8 cellular contexts compared by ENCODE assay signal in the genomic region with DNA sequence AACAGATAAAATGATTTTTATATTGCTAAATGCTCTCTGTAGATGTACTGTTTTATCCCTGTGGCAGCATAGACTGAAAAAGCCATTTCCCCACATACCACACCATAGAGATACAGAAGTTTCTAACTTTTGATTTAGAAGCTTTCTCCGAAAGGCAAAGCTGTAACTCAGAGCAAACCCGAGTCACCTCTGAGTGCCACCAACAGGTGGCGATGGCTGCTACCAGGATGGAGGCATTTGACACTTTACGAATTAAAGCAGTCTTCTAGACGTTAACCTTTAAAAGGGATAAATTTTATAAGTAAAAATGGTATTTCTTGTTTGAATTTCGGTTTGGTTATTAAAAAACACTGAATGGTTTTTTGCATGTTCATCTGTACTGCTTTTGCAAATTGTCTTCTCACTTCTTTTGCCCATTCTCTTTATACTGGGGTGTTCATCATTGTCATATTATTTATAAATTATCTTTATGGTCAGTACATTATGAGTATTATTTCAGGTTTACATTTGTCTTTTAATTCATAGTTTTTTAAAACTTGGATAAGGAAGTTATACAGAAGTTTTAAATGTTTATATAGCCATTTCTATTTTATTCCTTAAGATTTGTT.
DNase-seq lines count a peak whose midpoint lies in the region; ATAC-seq and TF ChIP-seq lines count a peak whose summit lies in the region.

No MANE protein-coding gene starts in this region.

- no peaks in the 10 kb centered on the region for H3K36me3 Mint-ChIP-seq in endodermal cell (ENCODE audit: low read depth)
- no peaks in the 10 kb centered on the region for H3K36me3 Mint-ChIP-seq in nephron (ENCODE audit: low read depth)
- no peaks in the 10 kb centered on the region for H3K36me3 Mint-ChIP-seq in effector memory CD8-positive, alpha-beta T cell (ENCODE audit: insufficient read depth)
- H3K36me3 Mint-ChIP-seq in activated T-cell treated with anti-CD3 and anti-CD28 coated beads, Interleukin-2, amount 50 U/mL, for 4 hours (ENCODE audit: insufficient read depth): no peaks in the 10 kb centered on the region

- H3K79me2 ChIP-seq in PC-9 (ENCODE audit: low read depth): no peaks in the 10 kb centered on the region

- no peaks in the 10 kb centered on the region for H3K9me3 Mint-ChIP-seq in endodermal cell
- H3K9me3 Mint-ChIP-seq in nephron: no peaks in the 10 kb centered on the region
- peaks cover 3 to 11% of the 10 kb centered on the region in 2 donors for H3K9me3 Mint-ChIP-seq in effector memory CD8-positive, alpha-beta T cell
- H3K9me3 Mint-ChIP-seq in activated T-cell treated with anti-CD3 and anti-CD28 coated beads, Interleukin-2, amount 50 U/mL, for 4 hours: peaks cover 5% of the 10 kb centered on the region

- H3K9me3 ChIP-seq in PC-9 (ENCODE audit: insufficient read depth, low read depth): no peaks in the 10 kb centered on the region
- no peaks in the 10 kb centered on the region for H3K9me3 ChIP-seq in endodermal cell (ENCODE audit: control insufficient read depth, low read length)

- ATAC-seq in HG03378 (IDR thresholded peaks at IDR 0.05; ENCODE audit: unreplicated experiment): peak; percentile 66
- no peak for ATAC-seq in effector memory CD8-positive, alpha-beta T cell (replicated peaks)
- ATAC-seq in activated T-cell treated with anti-CD3 and anti-CD28 coated beads, Interleukin-2, amount 50 U/mL, for 4 hours: no peak

- H3K4me1 Mint-ChIP-seq in endodermal cell (peaks cover 40% of the 10 kb centered on the region), nephron (peaks cover 40% of the 10 kb centered on the region)
- H3K4me1 Mint-ChIP-seq in effector memory CD8-positive, alpha-beta T cell (ENCODE audit: low read depth in 2 of 2): no peaks in the 10 kb centered on the region
- H3K4me1 Mint-ChIP-seq in activated T-cell treated with anti-CD3 and anti-CD28 coated beads, Interleukin-2, amount 50 U/mL, for 4 hours (ENCODE audit: low read depth): no peaks in the 10 kb centered on the region

- no peak overlapping the region for H3K4me2 ChIP-seq in PC-9

- no TSS peak for BruUV-seq in PC-9 (replicated peaks; lab: Mats Ljungman, UMichigan)

- DNase-seq in AML-193 (lab: John Stamatoyannopoulos, UW) (peak; percentile 47 to 49), PC-9 (peak in 1 of 2 experiments; percentile 33), endodermal cell (peak; percentile 87)
- no peak for DNase-seq in effector memory CD8-positive, alpha-beta T cell
- no peak for DNase-seq in activated T-cell treated with anti-CD3 and anti-CD28 coated beads, Interleukin-2, amount 50 U/mL, for 4 hours

- no peaks in the 10 kb centered on the region for H4K20me1 ChIP-seq in PC-9 (ENCODE audit: insufficient read depth)

- H3K4me1 ChIP-seq in PC-9 (replicated peaks; ENCODE audit: insufficient read depth): no peaks in the 10 kb centered on the region
- H3K4me1 ChIP-seq in endodermal cell (ENCODE audit: control insufficient read depth, insufficient read depth, low read length): peaks cover 8% of the 10 kb centered on the region

- no peaks in the 10 kb centered on the region for H3K9me2 ChIP-seq in PC-9 (ENCODE audit: insufficient read depth)

- H3K27ac ChIP-seq in PC-9 (no peak overlapping the region), endodermal cell (ENCODE audit: low read depth, low read length) (no peak overlapping the region)

- no peak overlapping the region for H2AFZ ChIP-seq in PC-9

- H3K27me3 Mint-ChIP-seq in endodermal cell (ENCODE audit: insufficient read depth) (peaks cover 5% of the 10 kb centered on the region), nephron (ENCODE audit: low read depth) (peaks cover 27% of the 10 kb centered on the region)
- H3K27me3 Mint-ChIP-seq in effector memory CD8-positive, alpha-beta T cell: no peaks in the 10 kb centered on the region
- H3K27me3 Mint-ChIP-seq in activated T-cell treated with anti-CD3 and anti-CD28 coated beads, Interleukin-2, amount 50 U/mL, for 4 hours (ENCODE audit: low read depth): no peaks in the 10 kb centered on the region

- POLR2A ChIA-PET in PC-9 (lab: Charles Lee; ENCODE audit: unreplicated experiment): interaction anchor here (0.7 kb wide), 1 partner anchor 698 kb away, joined by 3 read pairs; no protein-coding TSS in a partner anchor

- H3K4me3 Mint-ChIP-seq in endodermal cell (no peak overlapping the region), nephron (no peak overlapping the region)
- no peak overlapping the region for H3K4me3 Mint-ChIP-seq in effector memory CD8-positive, alpha-beta T cell
- no peak overlapping the region for H3K4me3 Mint-ChIP-seq in activated T-cell treated with anti-CD3 and anti-CD28 coated beads, Interleukin-2, amount 50 U/mL, for 4 hours

- H3K27me3 ChIP-seq in PC-9 (ENCODE audit: insufficient read depth, low read depth) (no peaks in the 10 kb centered on the region), endodermal cell (ENCODE audit: control insufficient read depth, insufficient read depth, low read length, poor library complexity, severe bottlenecking) (no peaks in the 10 kb centered on the region)

- WGBS in endodermal cell (ENCODE audit: insufficient coverage in 1 of 2, insufficient read length in 1 of 2), 2 experiments: 12 to 20% methylated on average over 4 to 6 of the region's 6 CpGs

- peak; percentile 75 for TF ChIP-seq CTCF in GM12873 (IDR thresholded peaks at IDR 0.05; ENCODE audit: insufficient read depth, low read depth, low read length, missing control alignments)
- TF ChIP-seq CTCF in PC-9 (conservative IDR thresholded peaks at IDR 0.05): peak; percentile 76
- TF ChIP-seq CTCF in endodermal cell (conservative IDR thresholded peaks at IDR 0.05): peak; percentile 96
- peak; percentile 71 to 91 (median 81) for TF ChIP-seq CTCF in nephron (IDR thresholded peaks at IDR 0.05; ENCODE audit: unreplicated experiment in 3 of 3)

- no peak overlapping the region for H3K9ac ChIP-seq in endodermal cell (ENCODE audit: extremely low read depth, low read length, poor library complexity, severe bottlenecking)

- H3K27ac Mint-ChIP-seq in endodermal cell (no peak overlapping the region), nephron (peak overlapping the region in 1 of 3 experiments; percentile 46)
- H3K27ac Mint-ChIP-seq in effector memory CD8-positive, alpha-beta T cell: no peak overlapping the region

- CTCF ChIA-PET in PC-9 (lab: Charles Lee): interaction anchor here (0.8 kb wide), 1 partner anchor 50 kb away, joined by 3 read pairs; no protein-coding TSS in a partner anchor

- no peaks in the 10 kb centered on the region for H3F3A ChIP-seq in PC-9 (ENCODE audit: insufficient read depth, low read depth)

- H3K4me3 ChIP-seq in PC-9 (no peak overlapping the region), endodermal cell (ENCODE audit: low read length) (no peak overlapping the region)

- H3K36me3 ChIP-seq in PC-9 (ENCODE audit: low read depth) (no peaks in the 10 kb centered on the region), endodermal cell (ENCODE audit: control insufficient read depth, insufficient read depth, low read length) (no peaks in the 10 kb centered on the region)

- intact Hi-C loops in PC-9 (cut with micrococcal nuclease; ENCODE audit: unreplicated experiment): loop anchor here (1.0 to 5.0 kb wide), 3 partner anchors 354 to 698 kb away; no protein-coding TSS in a partner anchor

Comparison
In these comparisons a context has a peak if more than half of its experiments do, and no peak if none do; other contexts are left out.
1. DNase-seq: peak in AML-193 (2 of 2) and endodermal cell (single experiment); none in effector memory CD8-positive, alpha-beta T cell (0 of 3) and activated T-cell treated with anti-CD3 and anti-CD28 coated beads, Interleukin-2, amount 50 U/mL, for 4 hours (single experiment).
2. Peak in every context shown above with its lines, with median percentiles within 50 percentile points of each other: CTCF ChIP-seq.